Comparison of ENCODE assay signal across 8 cellular contexts in genomic region chr19:37654525-37654832, GRCh38. TPM values are rescaled to one million over a fixed set of nuclear protein-coding genes. Genes with fewer than 3 reads are reported as not detected.
DNase-seq lines count a peak whose midpoint lies in the region; ATAC-seq and TF ChIP-seq lines count a peak whose summit lies in the region.

No MANE protein-coding gene starts in this region.

- H3K79me2 ChIP-seq in smooth muscle cell (ENCODE audit: low read depth), result peaks cover 52% of the 10 kb centered on the region

- H3K9ac ChIP-seq in iPS-20b (ENCODE audit: low read depth, low read length) (peak overlapping the region; percentile 71; the same call in 1 of the 2 replicates), smooth muscle cell (ENCODE audit: low read depth) (peak overlapping the region; percentile 30)

- H4K20me1 ChIP-seq in smooth muscle cell (ENCODE audit: low read depth), result peaks cover 10% of the 10 kb centered on the region

- H3K9me3 ChIP-seq in iPS-20b (ENCODE audit: insufficient read depth, low read depth, low read length) (no peaks in the 10 kb centered on the region), smooth muscle cell (replicated peaks; ENCODE audit: low read depth) (no peaks in the 10 kb centered on the region)

- no peak for ATAC-seq in GM21360 (IDR thresholded peaks at IDR 0.05; ENCODE audit: unreplicated experiment)

- H3K4me3 ChIP-seq in iPS-20b (ENCODE audit: low read length) (peak overlapping the region; percentile 89), smooth muscle cell (peak overlapping the region; percentile 82)

- H3K36me3 ChIP-seq in iPS-20b (ENCODE audit: insufficient read depth, low read depth, low read length) (no peaks in the 10 kb centered on the region), smooth muscle cell (ENCODE audit: low read depth) (peaks cover 5% of the 10 kb centered on the region)

- TF ChIP-seq CTCF in smooth muscle cell (IDR thresholded peaks at IDR 0.05; ENCODE audit: borderline replicate concordance, insufficient read depth, poor library complexity, severe bottlenecking), result no peak

- no peaks in the 10 kb centered on the region for H3K4me1 ChIP-seq in iPS-20b (ENCODE audit: insufficient read depth, low read length)
- peaks cover 22% of the 10 kb centered on the region for H3K4me1 ChIP-seq in smooth muscle cell (ENCODE audit: low read depth)

- H3K27ac Mint-ChIP-seq in activated naive CD8-positive, alpha-beta T cell treated with anti-CD3 and anti-CD28 coated beads for 36 hours, result peak overlapping the region; percentile 96

- no peaks in the 10 kb centered on the region for H3K27me3 Mint-ChIP-seq in activated naive CD8-positive, alpha-beta T cell treated with anti-CD3 and anti-CD28 coated beads for 36 hours

- peaks cover 34% of the 10 kb centered on the region for H3K4me1 Mint-ChIP-seq in activated naive CD8-positive, alpha-beta T cell treated with anti-CD3 and anti-CD28 coated beads for 36 hours

- H3K27ac ChIP-seq in iPS-20b (ENCODE audit: low read length) (no peak overlapping the region), smooth muscle cell (ENCODE audit: low read depth) (peak overlapping the region; percentile 32)

- peaks cover 26% of the 10 kb centered on the region for H3K9me3 Mint-ChIP-seq in activated naive CD8-positive, alpha-beta T cell treated with anti-CD3 and anti-CD28 coated beads for 36 hours

- DNase-seq in NCI-H2227 treated with DMSO at 0.1 percent for 48 hours (lab: John Stamatoyannopoulos, UW) (peak; percentile 90), NCI-H2227 (lab: John Stamatoyannopoulos, UW; ENCODE audit: unreplicated experiment) (no peak), NCI-H1092 (lab: John Stamatoyannopoulos, UW) (peak; percentile 35), smooth muscle cell (lab: John Stamatoyannopoulos, UW; ENCODE audit: unreplicated experiment) (no peak), LoVo (ENCODE audit: low spot score) (no peak)
- no peak for DNase-seq in activated naive CD8-positive, alpha-beta T cell treated with anti-CD3 and anti-CD28 coated beads for 36 hours

- H3K27me3 ChIP-seq in iPS-20b (ENCODE audit: insufficient read depth, low read length) (peaks cover 27% of the 10 kb centered on the region; the same call in 1 of the 2 replicates), smooth muscle cell (ENCODE audit: low read depth) (no peaks in the 10 kb centered on the region)

- WGBS in smooth muscle cell (ENCODE audit: low lambda C conversion rate), result 2% methylated on average over 9 of the region's 9 CpGs

- H3K36me3 Mint-ChIP-seq in activated naive CD8-positive, alpha-beta T cell treated with anti-CD3 and anti-CD28 coated beads for 36 hours, result peaks cover 49% of the 10 kb centered on the region

- H3K4me2 ChIP-seq in smooth muscle cell, result peak overlapping the region; percentile 96

- H3K4me3 Mint-ChIP-seq in activated naive CD8-positive, alpha-beta T cell treated with anti-CD3 and anti-CD28 coated beads for 36 hours, result peak overlapping the region; percentile 84

- H3F3A ChIP-seq in smooth muscle cell (ENCODE audit: low read depth), result peaks cover 11% of the 10 kb centered on the region

- H2AFZ ChIP-seq in smooth muscle cell (ENCODE audit: low read depth), result peak overlapping the region; percentile 93

RNA-seq across cellular contexts. Expression of gene ZFP30, which starts 0.8 kb away (rescaled TPM):
- total RNA-seq in activated naive CD8-positive, alpha-beta T cell treated with anti-CD3 and anti-CD28 coated beads for 36 hours, result 1 to 10 TPM; 7.8 to 8.3 TPM
- 9.0 and 9.2 TPM in 2 replicates for total RNA-seq in smooth muscle cell
- polyA plus RNA-seq in smooth muscle cell, result 2.0 and 2.3 TPM in 2 replicates

RNA-seq across cellular contexts. Expression of gene ZNF540, which starts 59.8 kb away (rescaled TPM):
- total RNA-seq in activated naive CD8-positive, alpha-beta T cell treated with anti-CD3 and anti-CD28 coated beads for 36 hours, result under 1 TPM; 0.72 to 0.82 TPM
- total RNA-seq in smooth muscle cell, result 0.72 TPM in 1 of 2 replicates, not detected in the other
- 0.70 TPM in 1 of 2 replicates, not detected in the other for polyA plus RNA-seq in smooth muscle cell

RNA-seq across cellular contexts. Expression of gene ZNF571, which starts 59.9 kb away (rescaled TPM):
- total RNA-seq in activated naive CD8-positive, alpha-beta T cell treated with anti-CD3 and anti-CD28 coated beads for 36 hours, result 1 to 10 TPM; 2.5 to 2.7 TPM
- total RNA-seq in smooth muscle cell, result 5.1 and 5.5 TPM in 2 replicates
- polyA plus RNA-seq in smooth muscle cell, result 1.6 and 2.8 TPM in 2 replicates

Comparison
In these comparisons a context has a peak if more than half of its experiments do, and no peak if none do; other contexts are left out.
1. DNase-seq: peak in NCI-H2227 treated with DMSO at 0.1 percent for 48 hours (single experiment) and NCI-H1092 (single experiment); none in NCI-H2227 (single experiment), activated naive CD8-positive, alpha-beta T cell treated with anti-CD3 and anti-CD28 coated beads for 36 hours (single experiment), smooth muscle cell (single experiment) and LoVo (single experiment).